Comparison of ENCODE assay signal across 33 cellular contexts in the genomic region with DNA sequence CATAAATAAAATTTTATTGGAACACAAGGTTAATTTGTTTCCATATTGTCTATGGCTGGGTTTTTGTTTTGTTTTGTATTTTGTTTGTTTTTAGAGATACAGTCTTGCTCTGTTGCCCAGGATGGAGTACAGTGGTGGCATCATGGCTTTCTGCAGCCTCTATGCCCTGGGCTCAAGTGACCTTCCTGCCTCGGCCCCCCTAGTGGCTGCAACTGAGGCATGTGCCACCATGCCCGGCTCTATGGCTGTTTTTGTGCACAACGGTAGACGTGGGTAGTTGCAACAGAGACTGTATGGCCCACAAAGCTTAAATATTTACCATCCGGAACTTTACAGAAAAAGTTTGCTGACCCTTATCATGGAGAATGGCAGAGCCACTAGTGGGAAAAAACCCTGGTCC. TPM values are rescaled to one million over a fixed set of nuclear protein-coding genes. Genes with fewer than 3 reads are reported as not detected.
DNase-seq lines count a peak whose midpoint lies in the region; ATAC-seq, FAIRE-seq and TF ChIP-seq lines count a peak whose summit lies in the region.
"Had no signal": no experiment of that assay in that cellular context is flagged by ENCODE, and none has a peak within 500 bp of the region (broad histone marks: within the 10 kb centered on the region; RNA-seq: fewer than 3 reads in every experiment).

No MANE protein-coding gene starts in this region.

- H3K4me1 Mint-ChIP-seq in WTC11, result no peaks in the 10 kb centered on the region
- H3K4me1 Mint-ChIP-seq: activated naive CD8-positive, alpha-beta T cell treated with anti-CD3 and anti-CD28 coated beads for 36 hours; naive thymus-derived CD8-positive, alpha-beta T cell had no signal

- H3K9me1 ChIP-seq in keratinocyte (ENCODE audit: control insufficient read depth, extremely low read depth, insufficient read depth, low read length), result no peaks in the 10 kb centered on the region

- H3K4me3 Mint-ChIP-seq in WTC11, result no peak overlapping the region
- H3K4me3 Mint-ChIP-seq: activated naive CD8-positive, alpha-beta T cell treated with anti-CD3 and anti-CD28 coated beads for 36 hours; dendritic cell treated with granulocyte-macrophage colony-stimulating factor and Interleukin-4, amounts not matched to agents 40 ng/mL and 50 ng/mL, for 4 days; naive thymus-derived CD8-positive, alpha-beta T cell; stimulated activated naive CD8-positive, alpha-beta T cell treated with anti-CD3 and anti-CD28 coated beads, Interleukin-15, Interleukin-2, amounts not matched to agents 100 ng/mL and 50 ng/mL, for 24 hours had no signal

- CTCF ChIA-PET in WTC11 (lab: Charles Lee), result interaction anchor here (0.6 to 1.6 kb wide), 2 partner anchors 12 to 130 kb away, joined by 3 to 5 read pairs; no protein-coding TSS in a partner anchor

- peak overlapping the region; percentile 92 for H3K27ac ChIP-seq in keratinocyte (ENCODE audit: control insufficient read depth, insufficient read depth, low read length)
- H3K27ac ChIP-seq in sigmoid colon, result no peak overlapping the region
- H3K27ac ChIP-seq: SK-N-MC, thoracic aorta, vagina had no signal

- no peak for FAIRE-seq in keratinocyte (lab: Jason Lieb, UNC)
- FAIRE-seq: endometrium, G401.6, GM18507 had no signal

- H3K36me3 ChIP-seq in BE2C (no peaks in the 10 kb centered on the region; the same call in 1 of the 2 replicates), keratinocyte (ENCODE audit: control insufficient read depth in 2 of 2, extremely low read depth in 1 of 2, insufficient read depth in 2 of 2, low read length in 2 of 2) (peaks cover 0 to 2% of the 10 kb centered on the region in 2 experiments), sigmoid colon (peaks cover 0 to 7% (median 0%) of the 10 kb centered on the region in 4 donors)
- H3K36me3 ChIP-seq: thoracic aorta, vagina had no signal

- H2AFZ ChIP-seq in keratinocyte (ENCODE audit: control insufficient read depth, low read length), result no peak overlapping the region

- H3K27me3 Mint-ChIP-seq in WTC11 (ENCODE audit: low read depth), result no peaks in the 10 kb centered on the region
- H3K27me3 Mint-ChIP-seq: activated naive CD8-positive, alpha-beta T cell treated with anti-CD3 and anti-CD28 coated beads for 36 hours; dendritic cell treated with granulocyte-macrophage colony-stimulating factor and Interleukin-4, amounts not matched to agents 40 ng/mL and 50 ng/mL, for 4 days; naive thymus-derived CD8-positive, alpha-beta T cell; stimulated activated naive CD8-positive, alpha-beta T cell treated with anti-CD3 and anti-CD28 coated beads, Interleukin-15, Interleukin-2, amounts not matched to agents 100 ng/mL and 50 ng/mL, for 24 hours had no signal

- H3K79me2 ChIP-seq in keratinocyte (ENCODE audit: control insufficient read depth, insufficient read depth, low read length), result no peaks in the 10 kb centered on the region

- H3K27me3 ChIP-seq in BE2C, result no peaks in the 10 kb centered on the region
- H3K27me3 ChIP-seq in keratinocyte (ENCODE audit: control insufficient read depth, extremely low read depth, insufficient read depth, low read length), result no peaks in the 10 kb centered on the region
- H3K27me3 ChIP-seq in sigmoid colon, result no peaks in the 10 kb centered on the region
- H3K27me3 ChIP-seq: vagina had no signal

- H3K4me1 ChIP-seq in BE2C (no peaks in the 10 kb centered on the region), keratinocyte (ENCODE audit: control insufficient read depth, extremely low read depth, insufficient read depth, low read length) (peaks cover 20% of the 10 kb centered on the region), sigmoid colon (no peaks in the 10 kb centered on the region)
- H3K4me1 ChIP-seq: vagina had no signal

- POLR2A ChIA-PET in WTC11 (lab: Charles Lee), result no interaction called here

- peaks cover 18% of the 10 kb centered on the region for H3K9me3 Mint-ChIP-seq in WTC11
- H3K9me3 Mint-ChIP-seq: activated naive CD8-positive, alpha-beta T cell treated with anti-CD3 and anti-CD28 coated beads for 36 hours; dendritic cell treated with granulocyte-macrophage colony-stimulating factor and Interleukin-4, amounts not matched to agents 40 ng/mL and 50 ng/mL, for 4 days had no signal

- TF ChIP-seq EP300 in sigmoid colon (IDR thresholded peaks at IDR 0.05), result no peak

- DNase-seq in BE2C (no peak), HFF-Myc (ENCODE audit: extremely low read depth, low read depth) (no peak), WTC11 (ENCODE audit: low spot score) (no peak), keratinocyte (ENCODE audit: low read depth, low spot score) (no peak), sigmoid colon (no peak), NCI-H526 treated with DMSO at 0.1 percent for 48 hours (lab: John Stamatoyannopoulos, UW) (no peak)
- DNase-seq: ACHN; activated CD4-positive, alpha-beta T cell treated with anti-CD3 and anti-CD28 coated beads for 4 hours; activated effector memory CD4-positive, alpha-beta T cell treated with anti-CD3 and anti-CD28 coated beads, Interleukin-2, amount 50 U/mL, for 16 hours; activated naive CD8-positive, alpha-beta T cell treated with anti-CD3 and anti-CD28 coated beads for 36 hours; activated T-cell treated with anti-CD3 and anti-CD28 coated beads for 4 hours; aorta; caudate nucleus; DMS53; islet precursor cell; Kasumi-1; naive thymus-derived CD8-positive, alpha-beta T cell; NCI-H1694; NCI-H2171; NCI-H510A treated with DMSO at 0.1 percent for 48 hours; occipital lobe; RPMI8226; T-helper 2 cell had no signal

- 91 to 95% methylated on average over 5 of the region's 5 CpGs for WGBS in sigmoid colon, 2 donors

- H3K4me3 ChIP-seq in BE2C (ENCODE audit: low read depth, low read length) (no peak overlapping the region), HFF-Myc (replicated peaks; ENCODE audit: low read depth, low read length) (no peak overlapping the region), keratinocyte (ENCODE audit: control insufficient read depth in 2 of 3, extremely low read depth in 1 of 3, insufficient read depth in 2 of 3, low read depth in 1 of 3, low read length in 3 of 3) (no peak overlapping the region), sigmoid colon (no peak overlapping the region)
- H3K4me3 ChIP-seq: SK-N-MC, thoracic aorta, vagina had no signal

- no peaks in the 10 kb centered on the region for H4K20me1 ChIP-seq in keratinocyte (ENCODE audit: control insufficient read depth, extremely low read depth, insufficient read depth, low read length)

- intact Hi-C loops in sigmoid colon (cut with DNase I), result no loop called here

- TF ChIP-seq CTCF in BE2C (IDR thresholded peaks at IDR 0.05; ENCODE audit: low read depth, low read length) (peak; percentile 28), HFF-Myc (IDR thresholded peaks at IDR 0.05; ENCODE audit: low read depth, low read length, missing control alignments) (peak; percentile 8), WTC11 (IDR thresholded peaks at IDR 0.05) (no peak), keratinocyte (optimal IDR thresholded peaks at IDR 0.05 in 1 of 3, IDR thresholded peaks at IDR 0.05 in 1 of 3, conservative IDR thresholded peaks at IDR 0.05 in 1 of 3; ENCODE audit: extremely low read depth in 1 of 3, insufficient read depth in 2 of 3, low read length in 3 of 3) (peak in 1 of 3 experiments; percentile 16), sigmoid colon (IDR thresholded peaks at IDR 0.05) (no peak)

- H3K36me3 Mint-ChIP-seq in WTC11, result 0 out of 2 replicates have a peak, but pooled peaks cover 8% of the 10 kb centered on the region

- no peak overlapping the region for H3K27ac Mint-ChIP-seq in WTC11
- H3K27ac Mint-ChIP-seq: activated naive CD8-positive, alpha-beta T cell treated with anti-CD3 and anti-CD28 coated beads for 36 hours; dendritic cell treated with granulocyte-macrophage colony-stimulating factor and Interleukin-4, amounts not matched to agents 40 ng/mL and 50 ng/mL, for 4 days; naive thymus-derived CD8-positive, alpha-beta T cell; stimulated activated naive CD8-positive, alpha-beta T cell treated with anti-CD3 and anti-CD28 coated beads, Interleukin-15, Interleukin-2, amounts not matched to agents 100 ng/mL and 50 ng/mL, for 24 hours had no signal

- dilution Hi-C loops in keratinocyte (cut with MboI; ENCODE audit: extremely low pct_ligation_motif_present, low sequenced_read_pairs), result no loop called here

- H3K9ac ChIP-seq in keratinocyte (ENCODE audit: control insufficient read depth, extremely low read depth, insufficient read depth, low read length), result no peak overlapping the region

- H3K9me3 ChIP-seq in BE2C (no peaks in the 10 kb centered on the region), keratinocyte (ENCODE audit: control insufficient read depth, low read depth, low read length) (no peaks in the 10 kb centered on the region), sigmoid colon (no peaks in the 10 kb centered on the region)
- H3K9me3 ChIP-seq: thoracic aorta, vagina had no signal

- ATAC-seq in WTC11, result peak; percentile 44
- no peak for ATAC-seq in HG03442 (IDR thresholded peaks at IDR 0.05; ENCODE audit: unreplicated experiment)
- no peak for ATAC-seq in HG03521 (IDR thresholded peaks at IDR 0.05; ENCODE audit: unreplicated experiment)
- ATAC-seq: naive thymus-derived CD8-positive, alpha-beta T cell had no signal

- H3K4me2 ChIP-seq in keratinocyte (ENCODE audit: control insufficient read depth, extremely low read depth, insufficient read depth, low read depth, low read length), result no peak overlapping the region

- no peak for TF ChIP-seq POLR2A in sigmoid colon (IDR thresholded peaks at IDR 0.05)

RNA-seq across cellular contexts. Expression of gene C3orf70, which starts 46.8 kb away (rescaled TPM):
- polyA plus RNA-seq in BE2C (2012; ENCODE audit: insufficient read depth, insufficient read length, low read depth), result 0.09 TPM
- total RNA-seq in WTC11 (2021), result 0.64 to 0.70 TPM (median 0.69 TPM) in 3 replicates
- polyA plus RNA-seq in keratinocyte, result 0.01 TPM in 1 of 3 replicates, not detected in the others
- not detected for polyA plus RNA-seq in keratinocyte (2011; ENCODE audit: low read depth)
- not detected in 2 replicates for polyA plus RNA-seq in keratinocyte (2011; cell fraction: cytosol; rRNA removed)
- polyA plus RNA-seq in keratinocyte (2011; cell fraction: nucleus; rRNA removed), result 0.03 TPM in 1 of 2 replicates, not detected in the other
- not detected in 2 replicates for polyA plus RNA-seq in keratinocyte (2012; ENCODE audit: low replicate concordance)
- polyA minus RNA-seq in keratinocyte, result not detected in 3 replicates
- not detected for polyA minus RNA-seq in keratinocyte (2011; cell fraction: cytosol; rRNA and poly(A)+ RNA removed)
- not detected in 2 replicates for polyA minus RNA-seq in keratinocyte (2011; cell fraction: nucleus; rRNA and poly(A)+ RNA removed)
- total RNA-seq in sigmoid colon, result 10 to 100 TPM; 26.0 to 52.3 (median 38.7) TPM
- 1 to 10 TPM; 2.4 to 4.2 (median 3.5) TPM for polyA plus RNA-seq in sigmoid colon
- total RNA-seq: naive thymus-derived CD8-positive, alpha-beta T cell had no signal

RNA-seq across cellular contexts. Expression of gene EHHADH, which starts 54.2 kb away (rescaled TPM):
- polyA plus RNA-seq in BE2C (2012; ENCODE audit: insufficient read depth, insufficient read length, low read depth), result 1.8 TPM
- total RNA-seq in WTC11 (2021) (4.2 to 4.9 TPM (median 4.3 TPM) in 3 replicates), sigmoid colon (1 to 10 TPM; 1.9 to 7.6 (median 3.5) TPM)
- polyA plus RNA-seq in keratinocyte (4.8 to 6.0 TPM (median 5.6 TPM) in 3 replicates), sigmoid colon (10 to 100 TPM in 2 of 3 donors, 1 to 10 TPM in 1; 7.5 to 20.8 (median 15.0) TPM)
- 3.7 TPM for polyA plus RNA-seq in keratinocyte (2011; ENCODE audit: low read depth)
- 3.4 and 5.2 TPM in 2 replicates for polyA plus RNA-seq in keratinocyte (2011; cell fraction: cytosol; rRNA removed)
- polyA plus RNA-seq in keratinocyte (2011; cell fraction: nucleus; rRNA removed), result 5.2 and 5.4 TPM in 2 replicates
- 1.8 and 4.8 TPM in 2 replicates for polyA plus RNA-seq in keratinocyte (2012; ENCODE audit: low replicate concordance)
- 3.2 to 16.9 TPM (median 7.1 TPM) in 3 replicates for polyA minus RNA-seq in keratinocyte
- 4.4 TPM for polyA minus RNA-seq in keratinocyte (2011; cell fraction: cytosol; rRNA and poly(A)+ RNA removed)
- polyA minus RNA-seq in keratinocyte (2011; cell fraction: nucleus; rRNA and poly(A)+ RNA removed), result 4.9 and 6.5 TPM in 2 replicates

Comparison
In these comparisons a context has a peak if more than half of its experiments do, and no peak if none do; other contexts are left out.
1. CTCF ChIP-seq: peak in BE2C (single experiment) and HFF-Myc (single experiment); none in WTC11 (single experiment) and sigmoid colon (0 of 4).
2. RNA of gene C3orf70, which starts 46.8 kb away (total RNA-seq): 26.0 to 52.3 TPM in sigmoid colon; 0.64 to 0.70 TPM in WTC11; every median in the first group is over 10 times any median in the second.